Comparison of ENCODE assay signal across 1 cellular context in the genomic region with DNA sequence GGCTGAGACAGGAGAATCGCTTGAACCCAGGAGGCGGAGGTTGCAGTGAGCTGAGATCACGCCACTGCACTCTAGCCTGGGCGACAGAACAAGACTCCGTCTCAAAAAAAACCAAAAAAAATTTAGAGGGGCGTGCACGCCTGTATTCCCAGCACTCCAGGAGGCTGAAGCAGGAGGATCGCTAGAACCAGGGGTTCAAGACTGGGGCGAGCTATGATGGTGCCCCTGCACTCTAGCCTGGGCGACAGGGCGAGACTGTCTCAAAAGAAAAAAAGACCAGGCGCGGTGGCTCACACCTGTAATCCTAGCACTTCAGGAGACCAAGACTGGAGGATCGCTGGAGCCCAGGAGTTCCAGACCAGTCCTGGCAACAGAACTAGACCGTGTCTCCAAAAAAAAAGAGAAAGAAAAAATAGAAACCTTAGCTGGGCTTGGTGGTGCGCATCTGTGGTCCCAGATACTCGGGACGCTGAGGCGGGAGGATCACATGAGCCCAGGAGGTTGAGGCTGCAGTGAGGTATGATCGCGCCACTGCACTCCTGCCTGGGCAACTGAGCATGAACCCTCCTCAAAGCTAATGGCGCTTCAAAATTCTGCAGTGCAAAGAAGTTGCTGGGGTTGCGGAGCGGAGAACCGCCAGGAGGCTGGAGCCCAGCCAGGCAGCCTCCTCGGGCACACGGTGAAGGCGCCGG.
TF ChIP-seq lines count a peak whose summit lies in the region.

No MANE protein-coding gene starts in this region.

TF ChIP-seq in IMR-90, 13 proteins besides CTCF, POLR2A, EP300 and RAD21 (continued from another document):
- TF ChIP-seq ELK1 (IDR thresholded peaks at IDR 0.05; ENCODE audit: borderline replicate concordance, low read depth, low read length) (no peak), CHD1 (IDR thresholded peaks at IDR 0.05; ENCODE audit: low read depth, low read length) (no peak), FOS (IDR thresholded peaks at IDR 0.05; ENCODE audit: low read depth, low read length) (no peak), CEBPB (IDR thresholded peaks at IDR 0.05; ENCODE audit: low read depth, low read length) (no peak), RFX5 (IDR thresholded peaks at IDR 0.05; ENCODE audit: low read depth, low read length) (no peak)
